Comparison of ENCODE assay signal across 8 cellular contexts in genomic region chr19:45584332-45585157, GRCh38. TPM values are rescaled to one million over a fixed set of nuclear protein-coding genes. Genes with fewer than 3 reads are reported as not detected.
A peak's percentile ranks its signal among the peaks of the same experiment; 100 is the strongest.
DNase-seq lines count a peak whose midpoint lies in the region; ATAC-seq and TF ChIP-seq lines count a peak whose summit lies in the region.

Gene OPA3 (minus strand): TSS chr19:45584802. CDS start chr19:45584764, 38 bp downstream.

- H3K36me3 ChIP-seq in PC-9 (ENCODE audit: low read depth), result 0 out of 2 replicates have a peak, but pooled peaks cover 5% of the 10 kb centered on the region

- peak; percentile 80 for ATAC-seq in GM21619 (IDR thresholded peaks at IDR 0.05; ENCODE audit: unreplicated experiment)

- POLR2A ChIA-PET in PC-9 (lab: Charles Lee; ENCODE audit: unreplicated experiment), result interaction anchor here (0.6 to 0.8 kb wide), 7 partner anchors 10 to 1310 kb away, joined by 3 to 12 read pairs (median 6); no protein-coding TSS in a partner anchor

- peaks cover 35% of the 10 kb centered on the region for H3K79me2 ChIP-seq in PC-9 (ENCODE audit: low read depth)

- peak within 1 kb of the TSS; percentile 88 for H2AFZ ChIP-seq in PC-9

- H3K4me3 ChIP-seq in Jurkat, Clone E6-1 (ENCODE audit: low read length), result peak within 1 kb of the TSS; percentile 98
- peak within 1 kb of the TSS; percentile 87 for H3K4me3 ChIP-seq in PC-9
- H3K4me3 ChIP-seq in epithelial cell of proximal tubule (ENCODE audit: low read depth, low read length), result peak within 1 kb of the TSS; percentile 85

- H4K20me1 ChIP-seq in PC-9 (ENCODE audit: insufficient read depth), result no peaks in the 10 kb centered on the region

- BruUV-seq in PC-9 (replicated peaks; lab: Mats Ljungman, UMichigan), result TSS peak; percentile 96

- intact Hi-C loops in PC-9 (cut with micrococcal nuclease; ENCODE audit: unreplicated experiment), result loop anchor here (1.0 to 5.0 kb wide), 5 partner anchors 36 to 108 kb away; partner anchors contain the start of gene QPCTL

- TF ChIP-seq CTCF in PC-9 (conservative IDR thresholded peaks at IDR 0.05), result peak; percentile 41; the same call in 1 of the 2 replicates
- no peak for TF ChIP-seq CTCF in epithelial cell of proximal tubule (conservative IDR thresholded peaks at IDR 0.05; ENCODE audit: low read depth, low read length)

- CTCF ChIA-PET in PC-9 (lab: Charles Lee), result interaction anchor here (0.6 to 1.0 kb wide), 2 partner anchors 57 to 99 kb away, joined by 3 to 5 read pairs; no protein-coding TSS in a partner anchor

- peak; percentile 99 for DNase-seq in DMS153 (lab: John Stamatoyannopoulos, UW)
- DNase-seq in Jurkat, Clone E6-1 (ENCODE audit: low read depth, low spot score), result peak; percentile 100
- DNase-seq in PC-9, result peak; percentile 97 to 99
- DNase-seq in activated T-cell treated with anti-CD3 and anti-CD28 coated beads, Interleukin-2, amount 50 U/mL, for 1 hour, result peak; percentile 98
- DNase-seq in epithelial cell of proximal tubule (ENCODE audit: low read depth), result peak; percentile 96
- peak; percentile 100 for DNase-seq in mucosa of gallbladder (ENCODE audit: low spot score)
- DNase-seq in stimulated activated CD8-positive, alpha-beta memory T cell treated with anti-CD3 and anti-CD28 coated beads, Interleukin-4, amount 100 ng/mL, for 4 hours (ENCODE audit: low read depth in 2 of 2, low spot score in 1 of 2), result peak; percentile 99 to 100

- peak within 1 kb of the TSS; percentile 78 for H3K4me2 ChIP-seq in PC-9

- peaks cover 15% of the 10 kb centered on the region; the same call in 1 of the 2 replicates for H3F3A ChIP-seq in PC-9 (ENCODE audit: insufficient read depth, low read depth)

- peak within 1 kb of the TSS; percentile 80 for H3K27ac ChIP-seq in PC-9

- H3K9me2 ChIP-seq in PC-9 (ENCODE audit: insufficient read depth), result no peaks in the 10 kb centered on the region

- peaks cover 16% of the 10 kb centered on the region for H3K4me1 ChIP-seq in PC-9 (replicated peaks; ENCODE audit: insufficient read depth)

- no peaks in the 10 kb centered on the region for H3K27me3 ChIP-seq in PC-9 (ENCODE audit: insufficient read depth, low read depth)

- no peaks in the 10 kb centered on the region for H3K9me3 ChIP-seq in PC-9 (ENCODE audit: insufficient read depth, low read depth)

RNA-seq across cellular contexts. Expression of gene OPA3, which starts in this region (rescaled TPM):
- 12.3 TPM for polyA plus RNA-seq in Jurkat, Clone E6-1 (2012; ENCODE audit: insufficient read depth, insufficient read length)
- 10.8 and 15.2 TPM in 2 replicates for total RNA-seq in PC-9 (2021)
- total RNA-seq in epithelial cell of proximal tubule, result 10.1 and 12.6 TPM in 2 replicates
- total RNA-seq in mucosa of gallbladder, result 11.5 TPM

Comparison
In these comparisons a context has a peak if more than half of its experiments do, and no peak if none do; other contexts are left out.
1. Peak in every context shown above with its lines: DNase-seq, ATAC-seq, H3K4me3 ChIP-seq and H3K27ac ChIP-seq.